In the genomic region with DNA sequence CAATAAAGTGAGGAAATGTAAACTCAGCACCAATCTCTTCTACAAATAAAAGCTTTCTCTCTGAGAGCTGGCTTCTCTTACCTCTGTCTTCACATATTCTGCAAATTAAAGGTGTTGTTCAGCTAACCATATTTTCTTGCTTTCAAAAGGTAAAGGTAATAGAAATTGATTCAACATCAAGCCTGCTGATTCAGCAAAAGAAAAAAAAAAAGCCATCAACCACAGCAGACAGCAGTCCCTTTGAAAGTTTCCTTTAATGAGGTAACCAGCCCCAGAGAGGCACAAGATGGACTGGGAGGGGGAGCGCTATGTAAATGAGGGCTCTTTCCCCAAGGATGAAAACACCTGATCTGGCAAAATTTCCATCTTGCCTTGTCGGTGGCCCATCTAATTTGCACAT, we compare ENCODE assay signal across 16 cellular contexts.
A peak's percentile ranks its signal among the peaks of the same experiment; 100 is the strongest.
DNase-seq lines count a peak whose midpoint lies in the region; ATAC-seq, FAIRE-seq and TF ChIP-seq lines count a peak whose summit lies in the region.
"Had no signal": no experiment of that assay in that cellular context is flagged by ENCODE, and none has a peak within 500 bp of the region (broad histone marks: within the 10 kb centered on the region; RNA-seq: fewer than 3 reads in every experiment).

No MANE protein-coding gene starts in this region.

- H3K9ac ChIP-seq in HepG2 (ENCODE audit: insufficient read depth, low read depth, low read length) (no peak overlapping the region), K562 (ENCODE audit: insufficient read depth in 1 of 2, low read depth in 2 of 2, low read length in 2 of 2) (no peak overlapping the region), smooth muscle cell (ENCODE audit: low read depth) (no peak overlapping the region)
- H3K9ac ChIP-seq: BLaER1 had no signal

- POLR2A ChIA-PET in HepG2 (lab: Yijun Ruan, JAX) (no interaction called here), K562 (lab: Yijun Ruan, JAX) (no interaction called here)

- H3F3A ChIP-seq in smooth muscle cell (ENCODE audit: low read depth) = peaks cover 5% of the 10 kb centered on the region

- H3K4me3 ChIP-seq in HepG2 (replicated peaks in 1 of 3; ENCODE audit: insufficient read depth in 1 of 3, low read depth in 2 of 3, low read length in 3 of 3) = no peak overlapping the region
- H3K4me3 ChIP-seq in right lobe of liver = no peak overlapping the region
- no peak overlapping the region for H3K4me3 ChIP-seq in K562
- no peak overlapping the region for H3K4me3 ChIP-seq in hepatocyte
- no peak overlapping the region for H3K4me3 ChIP-seq in smooth muscle cell
- H3K4me3 ChIP-seq: BLaER1, HAP-1 had no signal

- H4K20me1 ChIP-seq in HepG2 (ENCODE audit: insufficient read depth, low read length) (no peaks in the 10 kb centered on the region), K562 (replicated peaks; ENCODE audit: control insufficient read depth, insufficient read depth, low read length) (no peaks in the 10 kb centered on the region), hepatocyte (ENCODE audit: insufficient read depth, poor library complexity, severe bottlenecking) (no peaks in the 10 kb centered on the region), smooth muscle cell (ENCODE audit: low read depth) (no peaks in the 10 kb centered on the region)
- H4K20me1 ChIP-seq: BLaER1 had no signal

- in situ Hi-C loops in HepG2 (cut with HindIII; ENCODE audit: extremely low pct_ligation_motif_present, low pct_unique_long_range_greater_than_20kb) = no loop called here
- in situ Hi-C loops in K562 (cut with MboI) = no loop called here

- peaks cover 2% of the 10 kb centered on the region; the same call in 1 of the 2 replicates for H3K9me3 ChIP-seq in HepG2 (ENCODE audit: low read length)
- H3K9me3 ChIP-seq in right lobe of liver = no peaks in the 10 kb centered on the region
- H3K9me3 ChIP-seq in K562 (replicated peaks; ENCODE audit: control insufficient read depth, insufficient read depth, low read depth, low read length) = 0 out of 2 replicates have a peak, but pooled peaks cover 2% of the 10 kb centered on the region
- H3K9me3 ChIP-seq in hepatocyte (ENCODE audit: low read depth) = no peaks in the 10 kb centered on the region
- no peaks in the 10 kb centered on the region for H3K9me3 ChIP-seq in smooth muscle cell (replicated peaks; ENCODE audit: low read depth)
- H3K9me3 ChIP-seq: BLaER1, HAP-1 had no signal

- H3K9me1 ChIP-seq in K562 (ENCODE audit: control insufficient read depth, insufficient read depth, low read length) = no peaks in the 10 kb centered on the region

- TF ChIP-seq RAD21 in HepG2 (CRISPR knock-in tag; IDR thresholded peaks at IDR 0.05) = no peak
- no peak for TF ChIP-seq RAD21 in K562 (CRISPR knock-in tag; conservative IDR thresholded peaks at IDR 0.05 in 1 of 2, IDR thresholded peaks at IDR 0.05 in 1 of 2)

- ATAC-seq in HepG2 (no peak), right lobe of liver (no peak), K562 (no peak), GM19463 (IDR thresholded peaks at IDR 0.05; ENCODE audit: unreplicated experiment) (no peak), GM21381 (IDR thresholded peaks at IDR 0.05; ENCODE audit: unreplicated experiment) (no peak)

- WGBS in HepG2 (ENCODE audit: low lambda C conversion rate) = 27% methylated on average over 2 of the region's 2 CpGs
- 63% methylated on average over 2 of the region's 2 CpGs for WGBS in right lobe of liver (ENCODE audit: insufficient coverage, low coverage, low lambda C conversion rate, missing lambda C conversion rate)
- WGBS in K562 (ENCODE audit: insufficient coverage, low coverage, missing lambda C conversion rate) = 0% methylated on average over 1 of the region's 2 CpGs
- 64% methylated on average over 2 of the region's 2 CpGs for WGBS in hepatocyte (ENCODE audit: low lambda C conversion rate, missing lambda C conversion rate)
- WGBS in smooth muscle cell (ENCODE audit: low lambda C conversion rate) = 76% methylated on average over 2 of the region's 2 CpGs

- TF ChIP-seq CTCF in HepG2 (CRISPR knock-in tag; IDR thresholded peaks at IDR 0.05) (no peak), right lobe of liver (IDR thresholded peaks at IDR 0.05) (no peak), K562 (IDR thresholded peaks at IDR 0.05 in 2 of 3, conservative IDR thresholded peaks at IDR 0.05 in 1 of 3; ENCODE audit: insufficient read depth in 2 of 3, low read depth in 1 of 3, low read length in 3 of 3) (no peak), hepatocyte (IDR thresholded peaks at IDR 0.05; ENCODE audit: poor library complexity) (no peak), smooth muscle cell (IDR thresholded peaks at IDR 0.05; ENCODE audit: borderline replicate concordance, insufficient read depth, poor library complexity, severe bottlenecking) (no peak)

- no peaks in the 10 kb centered on the region for H3K9me2 ChIP-seq in hepatocyte (replicated peaks; ENCODE audit: insufficient read depth)

- no peak for DNase-seq in HepG2 (ENCODE audit: low spot score)
- DNase-seq in right lobe of liver = no peak
- no peak for DNase-seq in K562 (ENCODE audit: extremely low read depth in 1 of 4, low spot score in 3 of 4)
- DNase-seq in hepatocyte (ENCODE audit: low spot score) = no peak
- DNase-seq in smooth muscle cell (lab: John Stamatoyannopoulos, UW; ENCODE audit: unreplicated experiment) = no peak
- no peak for DNase-seq in activated CD4-positive, alpha-beta T cell treated with anti-CD3 and anti-CD28 coated beads, Interleukin-2, amount 50 U/mL, for 1 hour
- DNase-seq: CD4-positive, alpha-beta memory T cell; DMS79 treated with DMSO at 0.1 percent for 48 hours; GF-D8; KBM-7 had no signal

- H3K27me3 ChIP-seq in HepG2 (ENCODE audit: control insufficient read depth in 1 of 2, insufficient read depth in 2 of 2, low read length in 2 of 2) = no peaks in the 10 kb centered on the region
- no peaks in the 10 kb centered on the region for H3K27me3 ChIP-seq in right lobe of liver
- no peaks in the 10 kb centered on the region for H3K27me3 ChIP-seq in K562 (ENCODE audit: control insufficient read depth in 2 of 2, insufficient read depth in 2 of 2, low read length in 2 of 2)
- H3K27me3 ChIP-seq in hepatocyte = no peaks in the 10 kb centered on the region
- H3K27me3 ChIP-seq in smooth muscle cell (ENCODE audit: low read depth) = no peaks in the 10 kb centered on the region
- H3K27me3 ChIP-seq: BLaER1 had no signal

- BruUV-seq in HepG2 (replicated peaks; lab: Mats Ljungman, UMichigan) (no TSS peak), K562 (replicated peaks; lab: Mats Ljungman, UMichigan) (no TSS peak)

- no peaks in the 10 kb centered on the region for H3K36me3 ChIP-seq in HepG2 (replicated peaks in 1 of 2; ENCODE audit: control insufficient read depth in 1 of 2, insufficient read depth in 2 of 2, low read length in 2 of 2)
- no peaks in the 10 kb centered on the region for H3K36me3 ChIP-seq in right lobe of liver
- no peaks in the 10 kb centered on the region for H3K36me3 ChIP-seq in K562 (ENCODE audit: control insufficient read depth, insufficient read depth, low read length)
- H3K36me3 ChIP-seq in hepatocyte (replicated peaks; ENCODE audit: insufficient read depth, low read depth) = no peaks in the 10 kb centered on the region
- no peaks in the 10 kb centered on the region for H3K36me3 ChIP-seq in smooth muscle cell (ENCODE audit: low read depth)
- H3K36me3 ChIP-seq: BLaER1, HAP-1 had no signal

- H2AFZ ChIP-seq in HepG2 (ENCODE audit: low read length) (no peak overlapping the region), K562 (ENCODE audit: low read depth, low read length) (no peak overlapping the region), hepatocyte (no peak overlapping the region), smooth muscle cell (ENCODE audit: low read depth) (peak overlapping the region; percentile 29)

- H3K4me2 ChIP-seq in HepG2 (ENCODE audit: low read depth, low read length) = no peak overlapping the region
- no peak overlapping the region for H3K4me2 ChIP-seq in K562 (ENCODE audit: insufficient read depth, low read length)
- H3K4me2 ChIP-seq in hepatocyte = no peak overlapping the region
- H3K4me2 ChIP-seq in smooth muscle cell = no peak overlapping the region
- H3K4me2 ChIP-seq: BLaER1 had no signal

- H3K4me1 ChIP-seq in HepG2 (ENCODE audit: insufficient read depth, low read length) (no peaks in the 10 kb centered on the region), right lobe of liver (no peaks in the 10 kb centered on the region), K562 (replicated peaks in 1 of 2; ENCODE audit: control insufficient read depth in 2 of 2, insufficient read depth in 2 of 2, low read length in 2 of 2) (no peaks in the 10 kb centered on the region), hepatocyte (ENCODE audit: insufficient read depth) (peaks cover 21% of the 10 kb centered on the region), smooth muscle cell (ENCODE audit: low read depth) (peaks cover 9% of the 10 kb centered on the region)
- H3K4me1 ChIP-seq: BLaER1, HAP-1 had no signal

- H3K27ac ChIP-seq in HepG2 (ENCODE audit: extremely low read length, insufficient read depth, low read length) (no peak overlapping the region), right lobe of liver (no peak overlapping the region), K562 (ENCODE audit: extremely low read depth, low read depth, low read length) (no peak overlapping the region), hepatocyte (peak overlapping the region; percentile 37), smooth muscle cell (ENCODE audit: low read depth) (no peak overlapping the region)
- H3K27ac ChIP-seq: 22Rv1, BLaER1 had no signal

- FAIRE-seq in HepG2 (lab: Jason Lieb, UNC) (no peak), K562 (lab: Jason Lieb, UNC) (no peak)
- FAIRE-seq: GM19239 had no signal

- TF ChIP-seq POLR2A in HepG2 (IDR thresholded peaks at IDR 0.05; ENCODE audit: insufficient read depth in 1 of 2, low read depth in 2 of 2, low read length in 2 of 2) = no peak
- no peak for TF ChIP-seq POLR2A in right lobe of liver (IDR thresholded peaks at IDR 0.05)
- no peak for TF ChIP-seq POLR2A in K562 (conservative IDR thresholded peaks at IDR 0.05)

- CTCF ChIA-PET in HepG2 (lab: Yijun Ruan, JAX; ENCODE audit: low intra/inter-chr PET ratio, low total read pairs) = no interaction called here
- CTCF ChIA-PET in K562 (lab: Yijun Ruan, JAX; ENCODE audit: low intra/inter-chr PET ratio) = no interaction called here

- H3K79me2 ChIP-seq in HepG2 (ENCODE audit: insufficient read depth, low read length) (no peaks in the 10 kb centered on the region), K562 (ENCODE audit: control insufficient read depth, insufficient read depth, low read length) (no peaks in the 10 kb centered on the region), hepatocyte (no peaks in the 10 kb centered on the region), smooth muscle cell (ENCODE audit: low read depth) (no peaks in the 10 kb centered on the region)

- intact Hi-C loops in HepG2 (cut with micrococcal nuclease; ENCODE audit: unreplicated experiment) = no loop called here
- intact Hi-C loops in right lobe of liver (cut with DNase I) = no loop called here
- intact Hi-C loops in K562 (cut with micrococcal nuclease) = no loop called here

- TF ChIP-seq EP300 in HepG2 (IDR thresholded peaks at IDR 0.05; ENCODE audit: low read depth in 2 of 2, low read length in 2 of 2) (no peak), HepG2 (CRISPR knock-in tag; IDR thresholded peaks at IDR 0.05; ENCODE audit: borderline replicate concordance) (no peak), K562 (IDR thresholded peaks at IDR 0.05; ENCODE audit: low read length) (no peak)

TF ChIP-seq in K562, 482 proteins besides CTCF, POLR2A, EP300 and RAD21 (continues in another document):
- TF ChIP-seq KLF1 (tag; IDR thresholded peaks at IDR 0.05) = no peak
- TF ChIP-seq MAFG (tag; conservative IDR thresholded peaks at IDR 0.05) = 0 out of 2 replicates have a peak, but pooled peaks have one; percentile 21
- no peak for TF ChIP-seq ZNF212 (CRISPR knock-in tag; IDR thresholded peaks at IDR 0.05)

Comparison
In these comparisons a context has a peak if more than half of its experiments do, and no peak if none do; other contexts are left out.
1. Of the 241 proteins assayed by ChIP-seq in both HepG2 and K562: peak only in HepG2: MAFF and MAFK; only in K562: MAFG; in both: none; in neither: 238.